ENCODE assay signal across 1 cellular context in genomic region chr3:67781218-67781617, GRCh38.
TF ChIP-seq lines count a peak whose summit lies in the region.

No MANE protein-coding gene starts in this region.

TF ChIP-seq in K562, 482 proteins besides CTCF, POLR2A, EP300 and RAD21 (continued from another document):
- TF ChIP-seq FOXO4 (CRISPR knock-in tag; IDR thresholded peaks at IDR 0.05) (no peak), SP1 (CRISPR knock-in tag; IDR thresholded peaks at IDR 0.05) (no peak), ZNF592 (IDR thresholded peaks at IDR 0.05) (no peak), MXD1 (CRISPR knock-in tag; IDR thresholded peaks at IDR 0.05; ENCODE audit: borderline replicate concordance, poor library complexity, severe bottlenecking) (no peak), HNRNPK (IDR thresholded peaks at IDR 0.05; ENCODE audit: low read depth, low read length, poor library complexity, severe bottlenecking) (no peak), RBFOX2 (IDR thresholded peaks at IDR 0.05; ENCODE audit: low read depth, low read length) (peak; percentile 45; the same call in 1 of the 2 replicates), YY1 (IDR thresholded peaks at IDR 0.05; ENCODE audit: borderline replicate concordance in 1 of 3, control insufficient read depth in 1 of 3, extremely low read depth in 1 of 3, insufficient read depth in 3 of 3, insufficient read length in 1 of 3, insufficient replicate concordance in 2 of 3, low read depth in 1 of 3, low read length in 2 of 3) (peak in 2 of 3 experiments; percentile 51 to 80), ARHGAP35 (IDR thresholded peaks at IDR 0.05; ENCODE audit: partially characterized antibody) (no peak)
